ENCODE assay signal across 1 cellular context in the genomic region with DNA sequence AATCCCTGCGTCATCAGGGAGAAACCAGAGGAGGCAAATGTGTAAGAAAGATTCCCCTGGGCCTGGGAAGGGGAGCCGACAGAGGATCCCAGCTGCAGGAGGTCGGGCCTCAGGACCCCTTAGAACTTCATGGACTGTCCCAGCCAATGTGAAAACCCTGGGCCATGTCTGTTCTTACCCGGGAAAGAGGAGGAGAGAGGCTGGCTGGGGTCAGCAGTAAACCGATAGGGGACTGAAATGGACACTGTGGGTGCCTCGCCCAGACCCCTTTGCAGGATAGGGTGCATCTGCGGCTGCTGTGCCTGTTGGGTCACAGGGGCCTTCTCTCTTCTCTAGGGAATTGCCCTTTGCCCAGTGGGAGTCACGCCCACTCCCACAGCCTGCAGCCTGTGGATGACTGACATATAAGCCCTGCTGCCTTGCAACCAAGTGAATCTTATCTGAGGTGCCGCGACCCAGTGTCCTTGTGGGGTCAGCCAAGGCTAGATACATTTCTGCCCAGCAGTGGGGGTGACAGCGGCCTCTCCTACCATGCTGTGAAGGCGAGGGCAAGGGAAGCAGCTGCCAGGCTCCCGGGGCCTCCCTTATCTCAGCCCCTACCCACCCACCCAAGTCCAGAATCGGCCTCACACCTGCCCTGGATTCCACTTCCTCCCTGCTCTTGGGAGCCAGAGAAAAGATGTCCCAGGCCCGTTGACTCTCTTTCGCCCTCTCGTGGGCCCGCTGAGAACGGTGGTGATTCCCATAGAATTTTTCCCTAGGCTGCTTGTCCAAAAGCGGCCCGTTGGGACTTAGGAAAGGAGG.
A peak's percentile ranks its signal among the peaks of the same experiment; 100 is the strongest.
TF ChIP-seq lines count a peak whose summit lies in the region.

No MANE protein-coding gene starts in this region.

TF ChIP-seq in HepG2, 621 proteins besides CTCF, POLR2A, EP300 and RAD21 (continued from another document and continues in another):
- TF ChIP-seq, protein P1, sequence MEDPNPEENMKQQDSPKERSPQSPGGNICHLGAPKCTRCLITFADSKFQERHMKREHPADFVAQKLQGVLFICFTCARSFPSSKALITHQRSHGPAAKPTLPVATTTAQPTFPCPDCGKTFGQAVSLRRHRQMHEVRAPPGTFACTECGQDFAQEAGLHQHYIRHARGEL (CRISPR knock-in tag; IDR thresholded peaks at IDR 0.05): no peak
- no peak for TF ChIP-seq ZNF616 (CRISPR knock-in tag; IDR thresholded peaks at IDR 0.05; ENCODE audit: low read depth)
- TF ChIP-seq ZNF660 (CRISPR knock-in tag; IDR thresholded peaks at IDR 0.05; ENCODE audit: borderline replicate concordance, low read depth): no peak
- no peak for TF ChIP-seq ZKSCAN1 (IDR thresholded peaks at IDR 0.05; ENCODE audit: low read length)
- TF ChIP-seq CCDC6 (CRISPR knock-in tag; IDR thresholded peaks at IDR 0.05): 0 out of 2 replicates have a peak, but pooled peaks have one; percentile 37
- TF ChIP-seq NFE2L2 (IDR thresholded peaks at IDR 0.05; ENCODE audit: low read length): 0 out of 2 replicates have a peak, but pooled peaks have one; percentile 6
- TF ChIP-seq EEA1 (CRISPR knock-in tag; IDR thresholded peaks at IDR 0.05; ENCODE audit: borderline replicate concordance): no peak
- no peak for TF ChIP-seq NCOR1 (IDR thresholded peaks at IDR 0.05; ENCODE audit: borderline replicate concordance, low read length)
- TF ChIP-seq SRY (CRISPR knock-in tag; IDR thresholded peaks at IDR 0.05): no peak
- TF ChIP-seq ZNF530 (CRISPR knock-in tag; IDR thresholded peaks at IDR 0.05; ENCODE audit: low read depth): no peak
- no peak for TF ChIP-seq ARNTL (CRISPR knock-in tag; IDR thresholded peaks at IDR 0.05)
- peak; percentile 71; the same call in 1 of the 2 replicates for TF ChIP-seq REPIN1 (CRISPR knock-in tag; IDR thresholded peaks at IDR 0.05; ENCODE audit: borderline replicate concordance, low read depth)
- TF ChIP-seq, protein P2, sequence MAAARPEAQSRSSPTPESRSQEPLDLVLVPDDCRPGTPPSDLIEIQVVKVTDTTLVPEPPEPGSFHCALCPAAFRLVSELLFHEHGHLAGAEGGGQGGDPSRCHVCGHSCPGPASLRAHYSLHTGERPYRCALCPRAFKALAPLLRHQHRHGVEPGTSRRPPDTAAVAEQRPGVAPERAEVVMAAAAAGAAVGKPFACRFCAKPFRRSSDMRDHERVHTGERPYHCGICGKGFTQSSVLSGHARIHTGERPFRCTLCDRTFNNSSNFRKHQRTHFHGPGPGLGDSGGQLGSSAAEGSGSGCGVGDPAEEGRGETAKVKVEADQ (CRISPR knock-in tag; IDR thresholded peaks at IDR 0.05; ENCODE audit: borderline replicate concordance): 0 out of 2 replicates have a peak, but pooled peaks have one; percentile 38
- TF ChIP-seq BORCS8-MEF2B (CRISPR knock-in tag; IDR thresholded peaks at IDR 0.05): peak; percentile 45
- no peak for TF ChIP-seq RBM39 (IDR thresholded peaks at IDR 0.05; ENCODE audit: low read depth, low read length, poor library complexity, severe bottlenecking)
- TF ChIP-seq, protein P3, sequence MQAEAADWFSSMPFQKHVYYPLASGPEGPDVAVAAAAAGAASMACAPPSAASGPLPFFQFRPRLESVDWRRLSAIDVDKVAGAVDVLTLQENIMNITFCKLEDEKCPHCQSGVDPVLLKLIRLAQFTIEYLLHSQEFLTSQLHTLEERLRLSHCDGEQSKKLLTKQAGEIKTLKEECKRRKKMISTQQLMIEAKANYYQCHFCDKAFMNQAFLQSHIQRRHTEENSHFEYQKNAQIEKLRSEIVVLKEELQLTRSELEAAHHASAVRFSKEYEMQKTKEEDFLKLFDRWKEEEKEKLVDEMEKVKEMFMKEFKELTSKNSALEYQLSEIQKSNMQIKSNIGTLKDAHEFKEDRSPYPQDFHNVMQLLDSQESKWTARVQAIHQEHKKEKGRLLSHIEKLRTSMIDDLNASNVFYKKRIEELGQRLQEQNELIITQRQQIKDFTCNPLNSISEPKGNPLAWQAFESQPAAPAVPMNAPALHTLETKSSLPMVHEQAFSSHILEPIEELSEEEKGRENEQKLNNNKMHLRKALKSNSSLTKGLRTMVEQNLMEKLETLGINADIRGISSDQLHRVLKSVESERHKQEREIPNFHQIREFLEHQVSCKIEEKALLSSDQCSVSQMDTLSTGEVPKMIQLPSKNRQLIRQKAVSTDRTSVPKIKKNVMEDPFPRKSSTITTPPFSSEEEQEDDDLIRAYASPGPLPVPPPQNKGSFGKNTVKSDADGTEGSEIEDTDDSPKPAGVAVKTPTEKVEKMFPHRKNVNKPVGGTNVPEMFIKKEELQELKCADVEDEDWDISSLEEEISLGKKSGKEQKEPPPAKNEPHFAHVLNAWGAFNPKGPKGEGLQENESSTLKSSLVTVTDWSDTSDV (CRISPR knock-in tag; IDR thresholded peaks at IDR 0.05): no peak
- TF ChIP-seq ZNF501 (CRISPR knock-in tag; IDR thresholded peaks at IDR 0.05): 0 out of 2 replicates have a peak, but pooled peaks have one; percentile 40
- TF ChIP-seq FOXA1 (IDR thresholded peaks at IDR 0.05): no peak
- TF ChIP-seq FOXA1 (CRISPR knock-in tag; IDR thresholded peaks at IDR 0.05): 0 out of 2 replicates have a peak, but pooled peaks have one; percentile 34
- TF ChIP-seq ZZZ3 (CRISPR knock-in tag; IDR thresholded peaks at IDR 0.05; ENCODE audit: borderline replicate concordance): no peak
- TF ChIP-seq NFE2L1 (CRISPR knock-in tag; IDR thresholded peaks at IDR 0.05; ENCODE audit: borderline replicate concordance): no peak
- TF ChIP-seq, protein P4, sequence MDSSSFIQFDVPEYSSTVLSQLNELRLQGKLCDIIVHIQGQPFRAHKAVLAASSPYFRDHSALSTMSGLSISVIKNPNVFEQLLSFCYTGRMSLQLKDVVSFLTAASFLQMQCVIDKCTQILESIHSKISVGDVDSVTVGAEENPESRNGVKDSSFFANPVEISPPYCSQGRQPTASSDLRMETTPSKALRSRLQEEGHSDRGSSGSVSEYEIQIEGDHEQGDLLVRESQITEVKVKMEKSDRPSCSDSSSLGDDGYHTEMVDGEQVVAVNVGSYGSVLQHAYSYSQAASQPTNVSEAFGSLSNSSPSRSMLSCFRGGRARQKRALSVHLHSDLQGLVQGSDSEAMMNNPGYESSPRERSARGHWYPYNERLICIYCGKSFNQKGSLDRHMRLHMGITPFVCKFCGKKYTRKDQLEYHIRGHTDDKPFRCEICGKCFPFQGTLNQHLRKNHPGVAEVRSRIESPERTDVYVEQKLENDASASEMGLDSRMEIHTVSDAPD (CRISPR knock-in tag; IDR thresholded peaks at IDR 0.05): no peak
- TF ChIP-seq ZNF446 (CRISPR knock-in tag; IDR thresholded peaks at IDR 0.05): no peak
- peak; percentile 38; the same call in 1 of the 2 replicates for TF ChIP-seq ZBTB7A (CRISPR knock-in tag; IDR thresholded peaks at IDR 0.05)
- TF ChIP-seq, protein P5, sequence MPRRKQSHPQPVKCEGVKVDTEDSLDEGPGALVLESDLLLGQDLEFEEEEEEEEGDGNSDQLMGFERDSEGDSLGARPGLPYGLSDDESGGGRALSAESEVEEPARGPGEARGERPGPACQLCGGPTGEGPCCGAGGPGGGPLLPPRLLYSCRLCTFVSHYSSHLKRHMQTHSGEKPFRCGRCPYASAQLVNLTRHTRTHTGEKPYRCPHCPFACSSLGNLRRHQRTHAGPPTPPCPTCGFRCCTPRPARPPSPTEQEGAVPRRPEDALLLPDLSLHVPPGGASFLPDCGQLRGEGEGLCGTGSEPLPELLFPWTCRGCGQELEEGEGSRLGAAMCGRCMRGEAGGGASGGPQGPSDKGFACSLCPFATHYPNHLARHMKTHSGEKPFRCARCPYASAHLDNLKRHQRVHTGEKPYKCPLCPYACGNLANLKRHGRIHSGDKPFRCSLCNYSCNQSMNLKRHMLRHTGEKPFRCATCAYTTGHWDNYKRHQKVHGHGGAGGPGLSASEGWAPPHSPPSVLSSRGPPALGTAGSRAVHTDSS (CRISPR knock-in tag; conservative IDR thresholded peaks at IDR 0.05): no peak
- TF ChIP-seq HMGA1 (CRISPR knock-in tag; conservative IDR thresholded peaks at IDR 0.05): no peak
- TF ChIP-seq ZSCAN20 (CRISPR knock-in tag; IDR thresholded peaks at IDR 0.05; ENCODE audit: borderline replicate concordance): no peak
- TF ChIP-seq STAT5B (CRISPR knock-in tag; IDR thresholded peaks at IDR 0.05): no peak
- TF ChIP-seq, protein P6, sequence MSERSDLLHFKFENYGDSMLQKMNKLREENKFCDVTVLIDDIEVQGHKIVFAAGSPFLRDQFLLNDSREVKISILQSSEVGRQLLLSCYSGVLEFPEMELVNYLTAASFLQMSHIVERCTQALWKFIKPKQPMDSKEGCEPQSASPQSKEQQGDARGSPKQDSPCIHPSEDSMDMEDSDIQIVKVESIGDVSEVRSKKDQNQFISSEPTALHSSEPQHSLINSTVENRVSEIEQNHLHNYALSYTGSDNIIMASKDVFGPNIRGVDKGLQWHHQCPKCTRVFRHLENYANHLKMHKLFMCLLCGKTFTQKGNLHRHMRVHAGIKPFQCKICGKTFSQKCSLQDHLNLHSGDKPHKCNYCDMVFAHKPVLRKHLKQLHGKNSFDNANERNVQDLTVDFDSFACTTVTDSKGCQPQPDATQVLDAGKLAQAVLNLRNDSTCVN (CRISPR knock-in tag; IDR thresholded peaks at IDR 0.05; ENCODE audit: borderline replicate concordance): no peak
- TF ChIP-seq SNAI1 (CRISPR knock-in tag; IDR thresholded peaks at IDR 0.05; ENCODE audit: borderline replicate concordance): no peak
- peak; percentile 50 for TF ChIP-seq ZNF883 (CRISPR knock-in tag; IDR thresholded peaks at IDR 0.05; ENCODE audit: not compliant biosample characterization)
- TF ChIP-seq TEAD3 (CRISPR knock-in tag; optimal IDR thresholded peaks at IDR 0.05; ENCODE audit: borderline replicate concordance): no peak
- TF ChIP-seq ZNF12 (CRISPR knock-in tag; IDR thresholded peaks at IDR 0.05): 0 out of 2 replicates have a peak, but pooled peaks have one; percentile 23
- TF ChIP-seq ATM (IDR thresholded peaks at IDR 0.05; ENCODE audit: borderline replicate concordance): no peak
- no peak for TF ChIP-seq ZNF816 (CRISPR knock-in tag; IDR thresholded peaks at IDR 0.05; ENCODE audit: borderline replicate concordance)
- TF ChIP-seq IRF2 (CRISPR knock-in tag; IDR thresholded peaks at IDR 0.05): no peak
- peak; percentile 37; the same call in 1 of the 2 replicates for TF ChIP-seq SAP130 (CRISPR knock-in tag; IDR thresholded peaks at IDR 0.05; ENCODE audit: low read depth)
- no peak for TF ChIP-seq MED13 (CRISPR knock-in tag; IDR thresholded peaks at IDR 0.05)
- TF ChIP-seq, protein P7, sequence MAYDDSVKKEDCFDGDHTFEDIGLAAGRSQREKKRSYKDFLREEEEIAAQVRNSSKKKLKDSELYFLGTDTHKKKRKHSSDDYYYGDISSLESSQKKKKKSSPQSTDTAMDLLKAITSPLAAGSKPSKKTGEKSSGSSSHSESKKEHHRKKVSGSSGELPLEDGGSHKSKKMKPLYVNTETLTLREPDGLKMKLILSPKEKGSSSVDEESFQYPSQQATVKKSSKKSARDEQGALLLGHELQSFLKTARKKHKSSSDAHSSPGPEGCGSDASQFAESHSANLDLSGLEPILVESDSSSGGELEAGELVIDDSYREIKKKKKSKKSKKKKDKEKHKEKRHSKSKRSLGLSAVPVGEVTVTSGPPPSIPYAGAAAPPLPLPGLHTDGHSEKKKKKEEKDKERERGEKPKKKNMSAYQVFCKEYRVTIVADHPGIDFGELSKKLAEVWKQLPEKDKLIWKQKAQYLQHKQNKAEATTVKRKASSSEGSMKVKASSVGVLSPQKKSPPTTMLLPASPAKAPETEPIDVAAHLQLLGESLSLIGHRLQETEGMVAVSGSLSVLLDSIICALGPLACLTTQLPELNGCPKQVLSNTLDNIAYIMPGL (CRISPR knock-in tag; IDR thresholded peaks at IDR 0.05; ENCODE audit: borderline replicate concordance in 1 of 2, low read depth in 1 of 2): peak; percentile 54 to 59; a peak in 2 of 4 replicates
- no peak for TF ChIP-seq ISX (CRISPR knock-in tag; conservative IDR thresholded peaks at IDR 0.05)
- TF ChIP-seq ZNF75D (CRISPR knock-in tag; IDR thresholded peaks at IDR 0.05; ENCODE audit: borderline replicate concordance): no peak
- peak; percentile 46 for TF ChIP-seq ZFY (CRISPR knock-in tag; IDR thresholded peaks at IDR 0.05)
- no peak for TF ChIP-seq ZNF296 (CRISPR knock-in tag; conservative IDR thresholded peaks at IDR 0.05)
- TF ChIP-seq MXI1 (IDR thresholded peaks at IDR 0.05; ENCODE audit: borderline replicate concordance, low read depth, low read length): no peak; the same call in 2 of the 3 replicates
- TF ChIP-seq ZNF547 (CRISPR knock-in tag; IDR thresholded peaks at IDR 0.05): peak; percentile 73; the same call in 1 of the 2 replicates
- TF ChIP-seq RBAK (CRISPR knock-in tag; IDR thresholded peaks at IDR 0.05): no peak
- no peak for TF ChIP-seq RFX3 (CRISPR knock-in tag; IDR thresholded peaks at IDR 0.05)
- TF ChIP-seq, protein P8, sequence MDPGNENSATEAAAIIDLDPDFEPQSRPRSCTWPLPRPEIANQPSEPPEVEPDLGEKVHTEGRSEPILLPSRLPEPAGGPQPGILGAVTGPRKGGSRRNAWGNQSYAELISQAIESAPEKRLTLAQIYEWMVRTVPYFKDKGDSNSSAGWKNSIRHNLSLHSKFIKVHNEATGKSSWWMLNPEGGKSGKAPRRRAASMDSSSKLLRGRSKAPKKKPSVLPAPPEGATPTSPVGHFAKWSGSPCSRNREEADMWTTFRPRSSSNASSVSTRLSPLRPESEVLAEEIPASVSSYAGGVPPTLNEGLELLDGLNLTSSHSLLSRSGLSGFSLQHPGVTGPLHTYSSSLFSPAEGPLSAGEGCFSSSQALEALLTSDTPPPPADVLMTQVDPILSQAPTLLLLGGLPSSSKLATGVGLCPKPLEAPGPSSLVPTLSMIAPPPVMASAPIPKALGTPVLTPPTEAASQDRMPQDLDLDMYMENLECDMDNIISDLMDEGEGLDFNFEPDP (CRISPR knock-in tag; conservative IDR thresholded peaks at IDR 0.05): no peak
- no peak for TF ChIP-seq NAIF1 (CRISPR knock-in tag; IDR thresholded peaks at IDR 0.05; ENCODE audit: borderline replicate concordance)
